9 cellular contexts compared by ENCODE assay signal in the genomic region with DNA sequence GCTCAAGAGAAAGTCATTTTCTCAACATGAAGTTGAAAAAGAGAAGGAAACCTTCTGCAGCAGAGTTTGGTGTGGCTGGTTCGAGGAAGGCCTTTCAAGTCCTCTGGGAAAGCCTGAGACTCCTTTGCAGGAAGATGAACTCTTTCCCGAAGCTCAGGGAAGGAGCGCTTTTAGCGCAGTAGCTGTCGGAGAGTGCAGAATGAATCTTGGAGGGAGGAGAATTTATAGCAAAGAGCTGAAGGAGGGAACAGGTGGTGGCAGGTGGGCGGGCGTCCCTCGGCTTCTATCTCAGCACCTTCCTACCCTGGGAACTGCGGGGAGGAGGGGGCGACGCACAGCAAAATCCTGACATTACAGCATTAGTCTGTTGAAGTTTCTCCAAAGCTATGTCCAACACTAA. TPM values are rescaled to one million over a fixed set of nuclear protein-coding genes. Genes with fewer than 3 reads are reported as not detected.
DNase-seq lines count a peak whose midpoint lies in the region; ATAC-seq and TF ChIP-seq lines count a peak whose summit lies in the region.
"Had no signal": no experiment of that assay in that cellular context is flagged by ENCODE, and none has a peak within 500 bp of the region (broad histone marks: within the 10 kb centered on the region; RNA-seq: fewer than 3 reads in every experiment).

ATOH7 (minus strand) TSS at position 198 of the 400 bp plus-strand sequence. CDS start 436 bp downstream, outside the sequence.

- H3K9ac ChIP-seq in HUES6 (ENCODE audit: low read length), result peak within 1 kb of the TSS; percentile 76

- peaks cover 20% of the 10 kb centered on the region for H3K27me3 Mint-ChIP-seq in chondrocyte (ENCODE audit: low read depth)

- no peaks in the 10 kb centered on the region for H3K9me3 Mint-ChIP-seq in chondrocyte (ENCODE audit: low read depth)

- no peaks in the 10 kb centered on the region for H3K9me3 ChIP-seq in HUES6 (ENCODE audit: control insufficient read depth, insufficient read depth, low read depth, low read length)
- H3K9me3 ChIP-seq in muscle layer of duodenum (ENCODE audit: control insufficient read depth in 1 of 2, low read length in 2 of 2), result no peaks in the 10 kb centered on the region

- H3K36me3 Mint-ChIP-seq in chondrocyte (ENCODE audit: low read depth), result no peaks in the 10 kb centered on the region

- H3K27ac ChIP-seq in ACC112 (ENCODE audit: low read depth, low read length) (peak within 1 kb of the TSS; percentile 47; the same call in 1 of the 2 replicates), HUES6 (ENCODE audit: low read depth, low read length) (no peak within 1 kb of the TSS; the same call in 1 of the 2 replicates), muscle layer of duodenum (ENCODE audit: low read length) (peak within 1 kb of the TSS; percentile 25)

- peaks cover 7% of the 10 kb centered on the region for H3K4me1 ChIP-seq in ACC112 (ENCODE audit: control insufficient read depth, insufficient read depth, low read length, unreplicated experiment)
- peaks cover 5% of the 10 kb centered on the region for H3K4me1 ChIP-seq in HUES6 (ENCODE audit: control insufficient read depth, insufficient read depth, low read length)
- H3K4me1 ChIP-seq in muscle layer of duodenum (ENCODE audit: control insufficient read depth in 1 of 2, insufficient read depth in 2 of 2, low read length in 2 of 2), result no peaks in the 10 kb centered on the region

- no peak for DNase-seq in chondrocyte (ENCODE audit: low spot score)
- DNase-seq in hippocampal formation (lab: John Stamatoyannopoulos, UW), result no peak
- DNase-seq in DMS153 treated with DMSO at 0.1 percent for 48 hours (lab: John Stamatoyannopoulos, UW; ENCODE audit: unreplicated experiment), result no peak

- H3K4me3 ChIP-seq in ACC112 (ENCODE audit: low read depth, low read length) (peak within 1 kb of the TSS; percentile 92), HUES6 (ENCODE audit: low read depth, low read length) (peak within 1 kb of the TSS; percentile 80), muscle layer of duodenum (ENCODE audit: low read depth in 1 of 2, low read length in 2 of 2) (peak within 1 kb of the TSS; percentile 50 to 77)

- peaks cover 14% of the 10 kb centered on the region for H3K27me3 ChIP-seq in ACC112 (ENCODE audit: insufficient read depth, low read length)
- H3K27me3 ChIP-seq in HUES6 (ENCODE audit: control insufficient read depth, insufficient read depth, low read length), result peaks cover 48% of the 10 kb centered on the region
- H3K27me3 ChIP-seq in muscle layer of duodenum (ENCODE audit: low read depth, low read length), result no peaks in the 10 kb centered on the region

- no peak for TF ChIP-seq CTCF in chondrocyte (IDR thresholded peaks at IDR 0.05)

- ATAC-seq in GM19397 (IDR thresholded peaks at IDR 0.05; ENCODE audit: unreplicated experiment), result no peak
- ATAC-seq in GM18858 (IDR thresholded peaks at IDR 0.05; ENCODE audit: unreplicated experiment), result no peak

- H3K27ac Mint-ChIP-seq in chondrocyte (ENCODE audit: unreplicated experiment), result peak within 1 kb of the TSS; percentile 65

- no peaks in the 10 kb centered on the region for H3K79me2 ChIP-seq in ACC112 (ENCODE audit: control insufficient read depth, insufficient read depth, low read length, unreplicated experiment)

- H3K4me1 Mint-ChIP-seq in chondrocyte (ENCODE audit: low read depth), result peaks cover 10% of the 10 kb centered on the region

- peak within 1 kb of the TSS; percentile 97 for H2AFZ ChIP-seq in ACC112 (ENCODE audit: low read length, unreplicated experiment)

- peak within 1 kb of the TSS; percentile 85 for H3K4me3 Mint-ChIP-seq in chondrocyte (ENCODE audit: unreplicated experiment)

- H3K36me3 ChIP-seq in ACC112 (ENCODE audit: insufficient read depth, low read length) (no peaks in the 10 kb centered on the region), HUES6 (ENCODE audit: control insufficient read depth, insufficient read depth, low read length) (no peaks in the 10 kb centered on the region), muscle layer of duodenum (ENCODE audit: control insufficient read depth in 1 of 2, insufficient read depth in 2 of 2, low read length in 2 of 2) (no peaks in the 10 kb centered on the region)

RNA-seq across cellular contexts. Expression of gene ATOH7, which starts in this region (rescaled TPM):
- total RNA-seq in chondrocyte, result not detected in 3 replicates
- total RNA-seq: dermis blood vessel endothelial cell had no signal
